ENCODE assay signal across 12 cellular contexts in the genomic region with DNA sequence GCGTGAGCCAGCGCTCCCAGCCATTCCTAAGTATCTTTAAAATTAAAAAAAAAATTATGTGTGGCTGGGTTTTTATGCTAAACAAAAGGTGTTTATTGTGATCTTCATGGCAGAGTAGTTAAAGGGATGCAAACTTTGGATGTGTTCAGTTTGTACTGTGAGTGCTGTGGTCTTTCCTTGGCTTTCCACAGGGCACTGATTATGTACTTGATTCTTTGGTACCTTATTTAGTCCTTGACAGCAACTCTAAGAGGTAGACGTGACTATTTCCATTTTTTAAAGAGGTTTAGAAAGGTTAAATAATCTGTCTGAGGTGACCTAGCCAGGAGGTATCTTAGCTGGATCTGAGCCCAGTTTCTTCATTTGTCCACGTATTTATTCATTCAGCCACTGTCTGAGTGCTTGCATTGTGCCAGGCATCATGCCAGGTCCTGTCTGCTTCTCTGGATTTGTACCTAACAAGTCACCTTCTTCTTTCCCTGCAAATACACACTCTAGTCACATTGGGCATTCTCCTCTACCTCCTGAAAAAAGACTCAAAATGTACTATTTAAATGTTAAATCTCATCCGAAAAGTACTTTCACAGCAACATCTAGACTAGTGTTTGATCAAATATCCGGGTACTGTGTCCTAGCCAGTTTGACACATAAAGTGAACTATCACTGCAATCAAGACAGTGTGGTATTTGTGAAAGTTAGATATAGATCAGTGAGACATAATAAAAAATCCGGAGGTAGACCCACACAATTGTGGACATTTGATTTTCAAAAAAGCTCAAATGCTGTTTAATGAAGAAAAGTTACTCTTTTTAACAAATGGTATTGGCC. TPM values are rescaled to one million over a fixed set of nuclear protein-coding genes. Genes with fewer than 3 reads are reported as not detected.
A peak's percentile ranks its signal among the peaks of the same experiment; 100 is the strongest.
DNase-seq lines count a peak whose midpoint lies in the region; ATAC-seq, FAIRE-seq and TF ChIP-seq lines count a peak whose summit lies in the region.
"Had no signal": no experiment of that assay in that cellular context is flagged by ENCODE, and none has a peak within 500 bp of the region (broad histone marks: within the 10 kb centered on the region; RNA-seq: fewer than 3 reads in every experiment).

No MANE protein-coding gene starts in this region.

- peaks cover 8 to 10% of the 10 kb centered on the region in 2 donors for H3K4me1 ChIP-seq in kidney (ENCODE audit: control insufficient read depth in 1 of 2, insufficient read depth in 1 of 2, low read depth in 1 of 2, low read length in 2 of 2)
- H3K4me1 ChIP-seq: BLaER1 had no signal

- H3K27ac Mint-ChIP-seq in Calu3 (ENCODE audit: unreplicated experiment) (peak overlapping the region; percentile 90), CD14-positive monocyte (no peak overlapping the region)

- H3K4me3 Mint-ChIP-seq in Calu3 (ENCODE audit: low read depth, unreplicated experiment) = peak overlapping the region; percentile 43
- no peak overlapping the region for H3K4me3 Mint-ChIP-seq in CD14-positive monocyte

- H3K4me1 Mint-ChIP-seq in Calu3 (ENCODE audit: low read depth, unreplicated experiment) = peaks cover 46% of the 10 kb centered on the region
- H3K4me1 Mint-ChIP-seq in CD14-positive monocyte = no peaks in the 10 kb centered on the region

- H3K9me3 ChIP-seq in kidney (ENCODE audit: control insufficient read depth in 1 of 2, low read length in 2 of 2) = no peaks in the 10 kb centered on the region
- H3K9me3 ChIP-seq: BLaER1 had no signal

- no peak overlapping the region for H3K9ac ChIP-seq in kidney (ENCODE audit: low read length in 2 of 2)
- H3K9ac ChIP-seq: BLaER1 had no signal

- H3K4me3 ChIP-seq in kidney (ENCODE audit: low read length in 2 of 2) = no peak overlapping the region
- H3K4me3 ChIP-seq: BLaER1 had no signal

- H3K9me3 Mint-ChIP-seq in Calu3 (ENCODE audit: low read depth, unreplicated experiment) (no peaks in the 10 kb centered on the region), CD14-positive monocyte (peaks cover 0 to 2% (median 0%) of the 10 kb centered on the region in 7 donors)

- DNase-seq in Calu3 (peak; percentile 29), NCI-H2081 (lab: John Stamatoyannopoulos, UW) (peak; percentile 41 to 79), astrocyte of the hippocampus (ENCODE audit: low read depth, low spot score) (peak; percentile 73), kidney (no peak), occipital lobe (lab: John Stamatoyannopoulos, UW) (no peak), head of caudate nucleus (no peak), CD14-positive monocyte (ENCODE audit: low spot score) (no peak)
- DNase-seq: activated CD8-positive, alpha-beta memory T cell treated with anti-CD3 and anti-CD28 coated beads for 24 hours; central memory CD4-positive, alpha-beta T cell; nucleus accumbens had no signal

- H3K27me3 Mint-ChIP-seq in Calu3 (ENCODE audit: unreplicated experiment) (no peaks in the 10 kb centered on the region), CD14-positive monocyte (ENCODE audit: low read depth in 3 of 3) (peaks cover 0 to 3% (median 3%) of the 10 kb centered on the region in 3 donors)

- intact Hi-C loops in Calu3 (cut with micrococcal nuclease; ENCODE audit: unreplicated experiment) = no loop called here
- intact Hi-C loops in kidney (cut with DNase I) = no loop called here
- intact Hi-C loops in head of caudate nucleus (cut with DNase I) = no loop called here
- intact Hi-C loops in CD14-positive monocyte (cut with micrococcal nuclease) = no loop called here

- TF ChIP-seq CTCF in Calu3 (IDR thresholded peaks at IDR 0.05; ENCODE audit: unreplicated experiment) = no peak
- no peak for TF ChIP-seq CTCF in kidney (IDR thresholded peaks at IDR 0.05; ENCODE audit: borderline replicate concordance, extremely low read depth, insufficient read depth)
- TF ChIP-seq CTCF in CD14-positive monocyte (IDR thresholded peaks at IDR 0.05) = no peak

- H3K36me3 ChIP-seq in kidney (ENCODE audit: control insufficient read depth in 1 of 2, insufficient read depth in 2 of 2, low read length in 2 of 2) = no peaks in the 10 kb centered on the region
- H3K36me3 ChIP-seq: BLaER1 had no signal

- BruUV-seq in Calu3 (replicated peaks; lab: Mats Ljungman, UMichigan) = no TSS peak

- peak; percentile 84 for FAIRE-seq in kidney (lab: Jason Lieb, UNC)

- CTCF ChIA-PET in Calu3 (lab: Charles Lee) = no interaction called here

- H3K27ac ChIP-seq in kidney (ENCODE audit: low read depth in 2 of 2, low read length in 2 of 2) = peak overlapping the region; percentile 11 to 28
- H3K27ac ChIP-seq: BLaER1 had no signal

- no peak for ATAC-seq in esophagus mucosa

- H3K36me3 Mint-ChIP-seq in Calu3 (ENCODE audit: insufficient read depth, unreplicated experiment) (peaks cover 5% of the 10 kb centered on the region), CD14-positive monocyte (no peaks in the 10 kb centered on the region)

RNA-seq across cellular contexts. Expression of a gene that starts 31.5 kb away (rescaled TPM):
- total RNA-seq in Calu3 (2022) = 38.7 and 39.0 TPM in 2 replicates
- total RNA-seq in kidney = 59.6 TPM
- polyA plus RNA-seq in kidney (ENCODE audit: insufficient read depth, low read depth, low replicate concordance) = 10.1 TPM
- 15.1 TPM for total RNA-seq in occipital lobe
- total RNA-seq in esophagus mucosa = 11.1 TPM
- polyA plus RNA-seq in CD14-positive monocyte = 1 to 10 TPM; 1.9 to 2.9 TPM

Comparison
In these comparisons a context has a peak if more than half of its experiments do, and no peak if none do; other contexts are left out.
1. DNase-seq: peak in Calu3 (single experiment), NCI-H2081 (2 of 2) and astrocyte of the hippocampus (single experiment); none in kidney (single experiment), occipital lobe (single experiment), head of caudate nucleus (0 of 42) and CD14-positive monocyte (single experiment).